Comparison of ENCODE assay signal across 16 cellular contexts in genomic region chr12:132061641-132062430, GRCh38.
DNase-seq lines count a peak whose midpoint lies in the region; ATAC-seq, FAIRE-seq and TF ChIP-seq lines count a peak whose summit lies in the region.
"Had no signal": no experiment of that assay in that cellular context is flagged by ENCODE, and none has a peak within 500 bp of the region (broad histone marks: within the 10 kb centered on the region; RNA-seq: fewer than 3 reads in every experiment).

No MANE protein-coding gene starts in this region.

- no peak overlapping the region for H2AFZ ChIP-seq in DND-41 (ENCODE audit: low read depth, low read length)
- no peak overlapping the region for H2AFZ ChIP-seq in K562 (ENCODE audit: low read depth, low read length)

- no peaks in the 10 kb centered on the region for H3K79me2 ChIP-seq in DND-41 (ENCODE audit: insufficient read depth, low read length)
- no peaks in the 10 kb centered on the region for H3K79me2 ChIP-seq in K562 (ENCODE audit: control insufficient read depth, insufficient read depth, low read length)

- in situ Hi-C loops in K562 (cut with MboI): no loop called here

- H3K9ac ChIP-seq in DND-41 (ENCODE audit: low read depth, low read length): no peak overlapping the region
- H3K9ac ChIP-seq in K562 (ENCODE audit: insufficient read depth in 1 of 2, low read depth in 2 of 2, low read length in 2 of 2): no peak overlapping the region
- peak overlapping the region in 2 of 3 donors; percentile 40 to 85 for H3K9ac ChIP-seq in skeletal muscle tissue (ENCODE audit: low read depth in 1 of 3, low read length in 3 of 3)
- no peak overlapping the region for H3K9ac ChIP-seq in endodermal cell (ENCODE audit: extremely low read depth, low read length, poor library complexity, severe bottlenecking)

- H3K4me3 ChIP-seq in DND-41 (ENCODE audit: low read depth in 1 of 2, low read length in 2 of 2): no peak overlapping the region
- H3K4me3 ChIP-seq in K562: no peak overlapping the region
- peak overlapping the region in 2 of 3 donors; percentile 74 to 84 for H3K4me3 ChIP-seq in skeletal muscle tissue (ENCODE audit: low read length in 3 of 3)
- no peak overlapping the region for H3K4me3 ChIP-seq in endodermal cell (ENCODE audit: low read length)

- TF ChIP-seq EP300 in K562 (IDR thresholded peaks at IDR 0.05; ENCODE audit: low read length): no peak

- TF ChIP-seq CTCF in DND-41 (IDR thresholded peaks at IDR 0.05; ENCODE audit: borderline replicate concordance, extremely low read depth, low read length, poor library complexity, severe bottlenecking): no peak
- TF ChIP-seq CTCF in K562 (IDR thresholded peaks at IDR 0.05 in 2 of 3, conservative IDR thresholded peaks at IDR 0.05 in 1 of 3; ENCODE audit: insufficient read depth in 2 of 3, low read depth in 1 of 3, low read length in 3 of 3): no peak
- no peak for TF ChIP-seq CTCF in neural crest cell (conservative IDR thresholded peaks at IDR 0.05)
- TF ChIP-seq CTCF in endodermal cell (conservative IDR thresholded peaks at IDR 0.05): no peak

- H3K4me1 ChIP-seq in DND-41 (ENCODE audit: insufficient read depth, low read length) (peaks cover 55% of the 10 kb centered on the region), K562 (replicated peaks in 1 of 2; ENCODE audit: control insufficient read depth in 2 of 2, insufficient read depth in 2 of 2, low read length in 2 of 2) (no peaks in the 10 kb centered on the region), skeletal muscle tissue (ENCODE audit: control insufficient read depth in 3 of 3, insufficient read depth in 3 of 3, low read length in 3 of 3) (peaks cover 0 to 17% (median 16%) of the 10 kb centered on the region in 3 donors), endodermal cell (ENCODE audit: control insufficient read depth, insufficient read depth, low read length) (no peaks in the 10 kb centered on the region)

- H3K9me3 Mint-ChIP-seq in neural crest cell (no peaks in the 10 kb centered on the region), endodermal cell (no peaks in the 10 kb centered on the region)

- CTCF ChIA-PET in K562 (lab: Yijun Ruan, JAX; ENCODE audit: low intra/inter-chr PET ratio): no interaction called here

- intact Hi-C loops in K562 (cut with micrococcal nuclease): no loop called here

- no peak overlapping the region for H3K4me3 Mint-ChIP-seq in neural crest cell
- H3K4me3 Mint-ChIP-seq in endodermal cell: no peak overlapping the region

- FAIRE-seq in K562 (lab: Jason Lieb, UNC): no peak
- FAIRE-seq in H54 (lab: Jason Lieb, UNC): no peak
- FAIRE-seq: HTR-8/SVneo had no signal

- TF ChIP-seq POLR2A in K562 (conservative IDR thresholded peaks at IDR 0.05): no peak
- TF ChIP-seq POLR2A in H54 (IDR thresholded peaks at IDR 0.05; ENCODE audit: low read depth, low read length): no peak

- peaks cover 12% of the 10 kb centered on the region for H3K36me3 Mint-ChIP-seq in neural crest cell (ENCODE audit: low read depth)
- peaks cover 73% of the 10 kb centered on the region for H3K36me3 Mint-ChIP-seq in endodermal cell (ENCODE audit: low read depth)

- H3K9me3 ChIP-seq in DND-41 (ENCODE audit: insufficient read depth, low read length, severe bottlenecking) (no peaks in the 10 kb centered on the region), K562 (replicated peaks; ENCODE audit: control insufficient read depth, insufficient read depth, low read depth, low read length) (no peaks in the 10 kb centered on the region), skeletal muscle tissue (ENCODE audit: control insufficient read depth in 3 of 3, low read length in 3 of 3) (no peaks in the 10 kb centered on the region), endodermal cell (ENCODE audit: control insufficient read depth, low read length) (no peaks in the 10 kb centered on the region)

- DNase-seq in DND-41: no peak
- no peak for DNase-seq in K562 (ENCODE audit: extremely low read depth in 1 of 4, low spot score in 3 of 4)
- DNase-seq in neural crest cell (ENCODE audit: low read depth, low spot score): peak; percentile 6
- DNase-seq in hepatic stellate cell (ENCODE audit: low spot score): no peak
- DNase-seq in endodermal cell: no peak
- DNase-seq in H54 (ENCODE audit: insufficient read length, low spot score): no peak
- DNase-seq: CD4-positive, CD25-positive, alpha-beta regulatory T cell; DMS53; NCI-H1105 treated with DMSO at 0.1 percent for 48 hours; NCI-H187; NCI-H69; SHP77 treated with DMSO at 0.1 percent for 48 hours had no signal

- TF ChIP-seq RAD21 in K562 (CRISPR knock-in tag; conservative IDR thresholded peaks at IDR 0.05 in 1 of 2, IDR thresholded peaks at IDR 0.05 in 1 of 2): no peak

- H3K27ac Mint-ChIP-seq in neural crest cell (ENCODE audit: unreplicated experiment): no peak overlapping the region
- no peak overlapping the region for H3K27ac Mint-ChIP-seq in endodermal cell

- H3K36me3 ChIP-seq in DND-41 (ENCODE audit: insufficient read depth, low read length) (peaks cover 84% of the 10 kb centered on the region), K562 (ENCODE audit: control insufficient read depth, insufficient read depth, low read length) (peaks cover 88% of the 10 kb centered on the region), skeletal muscle tissue (ENCODE audit: control insufficient read depth in 3 of 3, insufficient read depth in 3 of 3, low read length in 3 of 3) (peaks cover 48 to 59% (median 58%) of the 10 kb centered on the region in 3 donors), endodermal cell (ENCODE audit: control insufficient read depth, insufficient read depth, low read length) (peaks cover 46% of the 10 kb centered on the region)

- no TSS peak for BruUV-seq in K562 (replicated peaks; lab: Mats Ljungman, UMichigan)

- ATAC-seq in DND-41 (ENCODE audit: insufficient read depth, low read depth) (no peak), K562 (no peak), GM18870 (IDR thresholded peaks at IDR 0.05; ENCODE audit: unreplicated experiment) (no peak)
- ATAC-seq: SK-N-SH treated with all-trans-retinoic acid at 6 μM for 48 hours had no signal

- peak overlapping the region; percentile 41; the same call in 1 of the 2 replicates for H3K27ac ChIP-seq in DND-41 (ENCODE audit: low read length)
- H3K27ac ChIP-seq in K562 (ENCODE audit: extremely low read depth, low read depth, low read length): no peak overlapping the region
- H3K27ac ChIP-seq in skeletal muscle tissue (ENCODE audit: low read depth, low read length): peak overlapping the region; percentile 10
- no peak overlapping the region for H3K27ac ChIP-seq in endodermal cell (ENCODE audit: low read depth, low read length)

- H4K20me1 ChIP-seq in DND-41 (ENCODE audit: insufficient read depth, low read length): no peaks in the 10 kb centered on the region
- H4K20me1 ChIP-seq in K562 (replicated peaks; ENCODE audit: control insufficient read depth, insufficient read depth, low read length): peaks cover 4% of the 10 kb centered on the region; the same call in 1 of the 2 replicates

- H3K4me2 ChIP-seq in DND-41 (ENCODE audit: insufficient read depth, low read length) (no peak overlapping the region), K562 (ENCODE audit: insufficient read depth, low read length) (no peak overlapping the region)

- no peaks in the 10 kb centered on the region for H3K9me1 ChIP-seq in K562 (ENCODE audit: control insufficient read depth, insufficient read depth, low read length)

- H3K27me3 ChIP-seq in DND-41 (ENCODE audit: insufficient read depth, low read length, poor library complexity) (no peaks in the 10 kb centered on the region), K562 (ENCODE audit: control insufficient read depth in 2 of 2, insufficient read depth in 2 of 2, low read length in 2 of 2) (no peaks in the 10 kb centered on the region), skeletal muscle tissue (ENCODE audit: control insufficient read depth in 3 of 3, insufficient read depth in 3 of 3, low read length in 3 of 3) (no peaks in the 10 kb centered on the region), endodermal cell (ENCODE audit: control insufficient read depth, insufficient read depth, low read length, poor library complexity, severe bottlenecking) (no peaks in the 10 kb centered on the region)

- POLR2A ChIA-PET in K562 (lab: Yijun Ruan, JAX): no interaction called here

- 88% methylated on average over 28 of the region's 30 CpGs for WGBS in K562 (ENCODE audit: insufficient coverage, low coverage, missing lambda C conversion rate)
- 87 to 94% methylated on average over 20 to 30 of the region's 30 CpGs for WGBS in endodermal cell (ENCODE audit: insufficient coverage in 1 of 2, insufficient read length in 1 of 2), 2 experiments

- no peaks in the 10 kb centered on the region for H3K27me3 Mint-ChIP-seq in neural crest cell (ENCODE audit: low read depth)
- no peaks in the 10 kb centered on the region for H3K27me3 Mint-ChIP-seq in endodermal cell (ENCODE audit: insufficient read depth)
- H3K27me3 Mint-ChIP-seq: CD4-positive, CD25-positive, alpha-beta regulatory T cell had no signal

- H3K4me1 Mint-ChIP-seq in neural crest cell (peaks cover 15% of the 10 kb centered on the region), endodermal cell (no peaks in the 10 kb centered on the region)

TF ChIP-seq in K562, 482 proteins besides CTCF, POLR2A, EP300 and RAD21 (continues in another document):
- TF ChIP-seq RBM22 (IDR thresholded peaks at IDR 0.05; ENCODE audit: low read depth, low read length, poor library complexity, severe bottlenecking) (peak; percentile 26), CLOCK (CRISPR knock-in tag; IDR thresholded peaks at IDR 0.05; ENCODE audit: borderline replicate concordance) (no peak), ZNF140 (CRISPR knock-in tag; IDR thresholded peaks at IDR 0.05) (no peak)

Comparison
In these comparisons a context has a peak if more than half of its experiments do, and no peak if none do; other contexts are left out.
1. H3K27ac ChIP-seq: peak in DND-41 (single experiment) and skeletal muscle tissue (single experiment); none in K562 (single experiment) and endodermal cell (single experiment).
2. H3K4me3 ChIP-seq: peak in skeletal muscle tissue (2 of 3); none in DND-41 (0 of 2), K562 (single experiment) and endodermal cell (single experiment).
3. H3K9ac ChIP-seq: peak in skeletal muscle tissue (2 of 3); none in DND-41 (single experiment), K562 (0 of 2) and endodermal cell (single experiment).